1 cellular context compared by ENCODE assay signal in genomic region chrX:49892552-49892951, GRCh38.
TF ChIP-seq lines count a peak whose summit lies in the region.

No MANE protein-coding gene starts in this region.

TF ChIP-seq in HepG2, 621 proteins besides CTCF, POLR2A, EP300 and RAD21 (continued from another document):
- TF ChIP-seq PRDM15 (CRISPR knock-in tag; IDR thresholded peaks at IDR 0.05) (peak; percentile 70; the same call in 1 of the 2 replicates), CEBPB (IDR thresholded peaks at IDR 0.05; ENCODE audit: borderline replicate concordance, low read depth, low read length) (peak; percentile 75), SP140L (CRISPR knock-in tag; IDR thresholded peaks at IDR 0.05; ENCODE audit: borderline replicate concordance) (no peak), CEBPG (CRISPR knock-in tag; IDR thresholded peaks at IDR 0.05) (peak; percentile 6; the same call in 1 of the 2 replicates), ZNF33A (CRISPR knock-in tag; IDR thresholded peaks at IDR 0.05; ENCODE audit: borderline replicate concordance) (no peak)
